Comparison of ENCODE assay signal across 8 cellular contexts in genomic region chr12:12172106-12172511, GRCh38.
A peak's percentile ranks its signal among the peaks of the same experiment; 100 is the strongest.
DNase-seq lines count a peak whose midpoint lies in the region; ATAC-seq and TF ChIP-seq lines count a peak whose summit lies in the region.

No MANE protein-coding gene starts in this region.

- H3K36me3 Mint-ChIP-seq in effector memory CD8-positive, alpha-beta T cell (ENCODE audit: insufficient read depth), result no peaks in the 10 kb centered on the region

- DNase-seq in GM13977 (ENCODE audit: low spot score) (peak; percentile 39), LNCaP clone FGC (ENCODE audit: low read depth) (peak; percentile 46), NCI-H1105 treated with DMSO at 0.1 percent for 48 hours (lab: John Stamatoyannopoulos, UW) (no peak), omental fat pad (ENCODE audit: low spot score) (no peak), hypothalamus (lab: John Stamatoyannopoulos, UW) (no peak)
- DNase-seq in effector memory CD8-positive, alpha-beta T cell, result peak; percentile 1 to 18 (median 5)

- H3K4me3 Mint-ChIP-seq in effector memory CD8-positive, alpha-beta T cell, result peak overlapping the region; percentile 16 to 25

- H3K4me3 ChIP-seq in LNCaP clone FGC (ENCODE audit: low read depth, low read length), result no peak overlapping the region

- in situ Hi-C loops in GM13977 (cut with MboI; ENCODE audit: low pct_unique_long_range_greater_than_20kb, low sequenced_read_pairs, unreplicated experiment), result no loop called here

- H3K27ac Mint-ChIP-seq in effector memory CD8-positive, alpha-beta T cell, result no peak overlapping the region

- H3K9me3 Mint-ChIP-seq in effector memory CD8-positive, alpha-beta T cell, result no peaks in the 10 kb centered on the region

- no peak for TF ChIP-seq CTCF in GM13977 (IDR thresholded peaks at IDR 0.05; ENCODE audit: extremely low read depth, insufficient read depth, missing control alignments)
- no peak for TF ChIP-seq CTCF in LNCaP clone FGC (IDR thresholded peaks at IDR 0.05; ENCODE audit: control insufficient read depth, extremely low read depth, insufficient read depth)
- TF ChIP-seq CTCF in omental fat pad (IDR thresholded peaks at IDR 0.05), result no peak

- peaks cover 12 to 14% of the 10 kb centered on the region in 2 donors for H3K4me1 Mint-ChIP-seq in effector memory CD8-positive, alpha-beta T cell (ENCODE audit: low read depth in 2 of 2)

- peaks cover 42 to 45% of the 10 kb centered on the region in 2 donors for H3K27me3 Mint-ChIP-seq in effector memory CD8-positive, alpha-beta T cell

- ATAC-seq in GM21447 (IDR thresholded peaks at IDR 0.05; ENCODE audit: unreplicated experiment) (peak; percentile 72), GM18870 (IDR thresholded peaks at IDR 0.05; ENCODE audit: unreplicated experiment) (no peak), omental fat pad (ENCODE audit: low FRiP score) (no peak)
- ATAC-seq in effector memory CD8-positive, alpha-beta T cell (replicated peaks), result peak; percentile 96

Comparison
In these comparisons a context has a peak if more than half of its experiments do, and no peak if none do; other contexts are left out.
1. DNase-seq: peak in GM13977 (single experiment), LNCaP clone FGC (single experiment) and effector memory CD8-positive, alpha-beta T cell (3 of 3); none in NCI-H1105 treated with DMSO at 0.1 percent for 48 hours (single experiment), omental fat pad (single experiment) and hypothalamus (0 of 51).
2. ATAC-seq: peak in GM21447 (single experiment) and effector memory CD8-positive, alpha-beta T cell (single experiment); none in GM18870 (single experiment) and omental fat pad (single experiment).